ENCODE assay signal across 8 cellular contexts in the genomic region with DNA sequence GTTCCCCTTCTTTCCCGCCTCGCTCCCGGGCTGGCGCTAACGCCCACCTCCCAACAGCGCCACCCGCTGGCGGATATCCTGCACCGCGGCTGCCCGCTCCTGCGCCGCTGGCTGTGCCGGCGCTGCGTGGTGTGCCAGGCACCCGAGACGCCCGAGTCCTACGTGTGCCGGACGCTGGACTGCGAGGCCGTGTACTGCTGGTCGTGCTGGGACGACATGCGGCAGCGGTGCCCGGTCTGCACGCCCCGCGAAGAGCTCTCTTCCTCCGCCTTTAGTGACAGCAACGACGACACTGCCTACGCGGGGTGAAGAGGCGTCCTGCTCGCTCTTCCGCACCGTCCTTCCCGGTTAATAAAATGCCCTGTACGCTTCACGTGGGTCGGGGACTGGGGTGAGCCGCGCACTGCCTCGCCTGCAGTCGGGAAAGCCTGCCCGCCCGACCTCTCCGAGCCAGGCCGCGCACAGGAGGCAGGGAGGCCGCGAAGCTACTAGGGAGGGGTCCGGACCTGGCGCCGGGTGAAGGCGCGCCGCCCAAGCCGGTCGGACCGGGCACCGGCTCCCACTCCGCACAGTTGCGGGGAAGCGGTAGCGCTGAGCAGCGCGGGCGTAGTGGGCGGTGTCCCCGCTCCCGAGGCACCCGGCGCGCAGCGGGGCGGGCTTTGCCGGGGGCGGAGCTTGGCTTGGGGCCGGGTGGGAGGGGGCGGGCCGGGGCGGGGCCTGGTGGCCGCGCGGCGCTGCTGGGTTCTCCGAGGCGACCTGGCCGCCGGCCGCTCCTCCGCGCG. TPM values are rescaled to one million over a fixed set of nuclear protein-coding genes. Genes with fewer than 3 reads are reported as not detected.
A peak's percentile ranks its signal among the peaks of the same experiment; 100 is the strongest.
DNase-seq lines count a peak whose midpoint lies in the region; ATAC-seq and TF ChIP-seq lines count a peak whose summit lies in the region.

A gene with protein sequence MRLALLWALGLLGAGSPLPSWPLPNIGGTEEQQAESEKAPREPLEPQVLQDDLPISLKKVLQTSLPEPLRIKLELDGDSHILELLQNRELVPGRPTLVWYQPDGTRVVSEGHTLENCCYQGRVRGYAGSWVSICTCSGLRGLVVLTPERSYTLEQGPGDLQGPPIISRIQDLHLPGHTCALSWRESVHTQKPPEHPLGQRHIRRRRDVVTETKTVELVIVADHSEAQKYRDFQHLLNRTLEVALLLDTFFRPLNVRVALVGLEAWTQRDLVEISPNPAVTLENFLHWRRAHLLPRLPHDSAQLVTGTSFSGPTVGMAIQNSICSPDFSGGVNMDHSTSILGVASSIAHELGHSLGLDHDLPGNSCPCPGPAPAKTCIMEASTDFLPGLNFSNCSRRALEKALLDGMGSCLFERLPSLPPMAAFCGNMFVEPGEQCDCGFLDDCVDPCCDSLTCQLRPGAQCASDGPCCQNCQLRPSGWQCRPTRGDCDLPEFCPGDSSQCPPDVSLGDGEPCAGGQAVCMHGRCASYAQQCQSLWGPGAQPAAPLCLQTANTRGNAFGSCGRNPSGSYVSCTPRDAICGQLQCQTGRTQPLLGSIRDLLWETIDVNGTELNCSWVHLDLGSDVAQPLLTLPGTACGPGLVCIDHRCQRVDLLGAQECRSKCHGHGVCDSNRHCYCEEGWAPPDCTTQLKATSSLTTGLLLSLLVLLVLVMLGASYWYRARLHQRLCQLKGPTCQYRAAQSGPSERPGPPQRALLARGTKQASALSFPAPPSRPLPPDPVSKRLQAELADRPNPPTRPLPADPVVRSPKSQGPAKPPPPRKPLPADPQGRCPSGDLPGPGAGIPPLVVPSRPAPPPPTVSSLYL (plus strand): TSS at position 757 of the 782 bp plus-strand sequence. CDS start 71 bp downstream, outside the sequence.

- peaks cover 22% of the 10 kb centered on the region for H3K4me1 ChIP-seq in ACC112 (ENCODE audit: control insufficient read depth, insufficient read depth, low read length, unreplicated experiment)
- H3K4me1 ChIP-seq in lower lobe of right lung: peaks cover 31% of the 10 kb centered on the region

- peak; percentile 98 for TF ChIP-seq CTCF in lower lobe of right lung (IDR thresholded peaks at IDR 0.05)

- H3K79me2 ChIP-seq in ACC112 (ENCODE audit: control insufficient read depth, insufficient read depth, low read length, unreplicated experiment): peaks cover 20% of the 10 kb centered on the region

- H2AFZ ChIP-seq in ACC112 (ENCODE audit: low read length, unreplicated experiment): peak within 1 kb of the TSS; percentile 75

- ATAC-seq in HG03159 (IDR thresholded peaks at IDR 0.05; ENCODE audit: unreplicated experiment) (peak; percentile 70), lower lobe of right lung (peak; percentile 93)

- TF ChIP-seq POLR2A in GM18526 (IDR thresholded peaks at IDR 0.05; ENCODE audit: extremely low read depth, insufficient read length): peak; percentile 40

- no peaks in the 10 kb centered on the region for H3K9me3 ChIP-seq in lower lobe of right lung

- intact Hi-C loops in lower lobe of right lung (cut with DNase I): no loop called here

- H3K27me3 ChIP-seq in ACC112 (ENCODE audit: insufficient read depth, low read length) (no peaks in the 10 kb centered on the region), lower lobe of right lung (ENCODE audit: low read depth) (no peaks in the 10 kb centered on the region)

- H3K27ac ChIP-seq in ACC112 (ENCODE audit: low read depth, low read length) (peak within 1 kb of the TSS; percentile 72), lower lobe of right lung (peak within 1 kb of the TSS; percentile 89)

- H3K4me3 ChIP-seq in ACC112 (ENCODE audit: low read depth, low read length) (peak within 1 kb of the TSS; percentile 96), lower lobe of right lung (peak within 1 kb of the TSS; percentile 67)

- DNase-seq in NCI-H526 treated with DMSO at 0.1 percent for 48 hours (lab: John Stamatoyannopoulos, UW) (peak; percentile 92), ecto neural progenitor cell (ENCODE audit: low spot score) (peak; percentile 92), lower lobe of right lung (peak; percentile 92)
- DNase-seq in activated CD4-positive, alpha-beta T cell treated with anti-CD3 and anti-CD28 coated beads, Interleukin-2, amount 50 U/mL, for 48 hours: peak; percentile 84
- peak; percentile 62 to 77 (median 62) for DNase-seq in stimulated activated CD4-positive, alpha-beta T cell treated with anti-CD3 and anti-CD28 coated beads, TNF-alpha, amount 100 ng/mL, for 24 hours (ENCODE audit: low read depth in 3 of 3)

- H3K36me3 ChIP-seq in ACC112 (ENCODE audit: insufficient read depth, low read length) (no peaks in the 10 kb centered on the region), lower lobe of right lung (peaks cover 26% of the 10 kb centered on the region)

RNA-seq across cellular contexts. Expression of the gene that starts here (rescaled TPM):
- 121 TPM for total RNA-seq in lower lobe of right lung

Comparison
In these comparisons a context has a peak if more than half of its experiments do, and no peak if none do; other contexts are left out.
1. Peak in every context shown above with its lines: DNase-seq, ATAC-seq, H3K4me3 ChIP-seq and H3K27ac ChIP-seq.